14 cellular contexts compared by ENCODE assay signal in genomic region chr3:107589454-107589853, GRCh38.
DNase-seq lines count a peak whose midpoint lies in the region; ATAC-seq, FAIRE-seq and TF ChIP-seq lines count a peak whose summit lies in the region.
"Had no signal": no experiment of that assay in that cellular context is flagged by ENCODE, and none has a peak within 500 bp of the region (broad histone marks: within the 10 kb centered on the region; RNA-seq: fewer than 3 reads in every experiment).

No MANE protein-coding gene starts in this region.

- no peak for TF ChIP-seq POLR2A in GM12891 (IDR thresholded peaks at IDR 0.05; ENCODE audit: low read depth, low read length)
- TF ChIP-seq POLR2A in lower leg skin (IDR thresholded peaks at IDR 0.05): no peak

- intact Hi-C loops in lower leg skin (cut with DNase I; ENCODE audit: low total_unique reads): no loop called here

- no peak for TF ChIP-seq CTCF in lower leg skin (IDR thresholded peaks at IDR 0.05)

- ATAC-seq in GM18873 (IDR thresholded peaks at IDR 0.05; ENCODE audit: low FRiP score, unreplicated experiment) (peak; percentile 88), HG02588 (IDR thresholded peaks at IDR 0.05; ENCODE audit: unreplicated experiment) (peak; percentile 67), HG03457 (IDR thresholded peaks at IDR 0.05; ENCODE audit: unreplicated experiment) (peak; percentile 76)
- ATAC-seq: esophagus mucosa had no signal

- 36 to 41% methylated on average over 1 of the region's 1 CpG for WGBS in lower leg skin, 2 donors

- no peak overlapping the region for H3K4me3 ChIP-seq in lower leg skin (ENCODE audit: low read depth, poor library complexity, severe bottlenecking)

- FAIRE-seq in GM12891 (lab: Jason Lieb, UNC): peak; percentile 54

- DNase-seq in GM12891 (ENCODE audit: insufficient read length, low spot score) (no peak), mucosa of gallbladder (ENCODE audit: low spot score) (no peak), lower leg skin (ENCODE audit: low spot score in 2 of 2) (no peak), NCI-H146 (lab: John Stamatoyannopoulos, UW) (no peak)
- DNase-seq in activated effector memory CD4-positive, alpha-beta T cell treated with anti-CD3 and anti-CD28 coated beads, Interleukin-2, amount 50 U/mL, for 16 hours: no peak
- DNase-seq: hypothalamus; mammary epithelial cell; NCI-H1436; NCI-H82; stimulated activated CD4-positive, alpha-beta T cell treated with anti-CD3 and anti-CD28 coated beads, Interleukin-15, amount 100 ng/mL, for 24 hours had no signal

TF ChIP-seq in GM12891, 5 proteins besides CTCF, POLR2A, EP300 and RAD21:
- no peak for TF ChIP-seq PAX5 (IDR thresholded peaks at IDR 0.05; ENCODE audit: insufficient read depth, low read length, severe bottlenecking)
- TF ChIP-seq SPI1 (IDR thresholded peaks at IDR 0.05; ENCODE audit: low read depth, low read length): no peak
- no peak for TF ChIP-seq TAF1 (IDR thresholded peaks at IDR 0.05; ENCODE audit: low read depth, low read length)
- no peak for TF ChIP-seq POU2F2 (IDR thresholded peaks at IDR 0.05; ENCODE audit: low read depth, low read length)
- TF ChIP-seq POLR2AphosphoS5 (IDR thresholded peaks at IDR 0.05; ENCODE audit: low read depth, low read length): no peak
